Comparison of ENCODE assay signal across 28 cellular contexts in genomic region chr22:37386441-37386840, GRCh38. TPM values are rescaled to one million over a fixed set of nuclear protein-coding genes. Genes with fewer than 3 reads are reported as not detected.
"Had no signal": no experiment of that assay in that cellular context is flagged by ENCODE, and none has a peak within 500 bp of the region (broad histone marks: within the 10 kb centered on the region; RNA-seq: fewer than 3 reads in every experiment).

No MANE protein-coding gene starts in this region.

- H3K4me3 Mint-ChIP-seq: nephron; stimulated activated memory B cell treated with anti-CD40 and anti-IgM and Interleukin-4, amounts not matched to agents 10 μg/mL and 1 μg/mL and 100 μg/mL, for 72 hours; stimulated activated naive CD8-positive, alpha-beta T cell treated with anti-CD3 and anti-CD28 coated beads, Interleukin-15, amount 100 ng/mL, for 72 hours had no signal

- H3K9me3 ChIP-seq: heart left ventricle, ovary, spleen, testis, tibial nerve, upper lobe of right lung, vagina had no signal

- H3K27me3 ChIP-seq: ovary, testis, vagina had no signal

- H3K36me3 ChIP-seq: heart left ventricle, ovary, spleen, tibial nerve, upper lobe of right lung, vagina had no signal

- H3K4me1 ChIP-seq: heart left ventricle, spleen, testis, upper lobe of right lung, vagina had no signal

- H3K4me3 ChIP-seq: dorsolateral prefrontal cortex, heart left ventricle, lung, ovary, spleen, testis, tibial nerve, upper lobe of right lung, vagina had no signal

- H3K27ac Mint-ChIP-seq: nephron had no signal

- ATAC-seq: esophagus mucosa; heart left ventricle; left colon; left ventricle myocardium superior; right cardiac atrium; stimulated activated memory B cell treated with anti-CD40 and anti-IgM and Interleukin-4, amounts not matched to agents 10 μg/mL and 1 μg/mL and 100 μg/mL, for 72 hours; stimulated activated naive CD8-positive, alpha-beta T cell treated with anti-CD3 and anti-CD28 coated beads, Interleukin-15, amount 100 ng/mL, for 72 hours; upper lobe of right lung had no signal

- FAIRE-seq: endometrium, frontal cortex had no signal

- DNase-seq: cortex of kidney; dorsolateral prefrontal cortex; effector memory CD4-positive, alpha-beta T cell; heart left ventricle; hippocampal formation; left colon; left ventricle myocardium superior; mesenchymal stem cell; midbrain; naive B cell; ovary; right cardiac atrium; spleen; stimulated activated CD4-positive, alpha-beta T cell treated with anti-CD3 and anti-CD28 coated beads, Interleukin-15, amount 100 ng/mL, for 24 hours; stimulated activated CD4-positive, alpha-beta T cell treated with anti-CD3 and anti-CD28 coated beads, Interleukin-1b, Interleukin-23, amount 100 ng/mL, for 48 hours; stimulated activated CD4-positive, alpha-beta T cell treated with anti-CD3 and anti-CD28 coated beads, Interleukin-4, amount 100 ng/mL, for 24 hours; stimulated activated naive CD8-positive, alpha-beta T cell treated with anti-CD3 and anti-CD28 coated beads, Interleukin-15, amount 100 ng/mL, for 72 hours; testis; upper lobe of right lung had no signal

- H3K36me3 Mint-ChIP-seq: naive B cell; stimulated activated memory B cell treated with anti-CD40 and anti-IgM and Interleukin-4, amounts not matched to agents 10 μg/mL and 1 μg/mL and 100 μg/mL, for 72 hours had no signal

- H3K27ac ChIP-seq: heart left ventricle, ovary, spleen, testis, tibial nerve, upper lobe of right lung, vagina had no signal

- H3K9me3 Mint-ChIP-seq: naive B cell; nephron; stimulated activated memory B cell treated with anti-CD40 and anti-IgM and Interleukin-4, amounts not matched to agents 10 μg/mL and 1 μg/mL and 100 μg/mL, for 72 hours; stimulated activated naive CD8-positive, alpha-beta T cell treated with anti-CD3 and anti-CD28 coated beads, Interleukin-15, amount 100 ng/mL, for 72 hours had no signal

- H3K4me1 Mint-ChIP-seq: stimulated activated naive CD8-positive, alpha-beta T cell treated with anti-CD3 and anti-CD28 coated beads, Interleukin-15, amount 100 ng/mL, for 72 hours had no signal

RNA-seq across cellular contexts. Expression of gene ELFN2, which starts 40.8 kb away (rescaled TPM):
- total RNA-seq: esophagus mucosa, subcutaneous adipose tissue, vagina had no signal
